8 cellular contexts compared by ENCODE assay signal in the genomic region with DNA sequence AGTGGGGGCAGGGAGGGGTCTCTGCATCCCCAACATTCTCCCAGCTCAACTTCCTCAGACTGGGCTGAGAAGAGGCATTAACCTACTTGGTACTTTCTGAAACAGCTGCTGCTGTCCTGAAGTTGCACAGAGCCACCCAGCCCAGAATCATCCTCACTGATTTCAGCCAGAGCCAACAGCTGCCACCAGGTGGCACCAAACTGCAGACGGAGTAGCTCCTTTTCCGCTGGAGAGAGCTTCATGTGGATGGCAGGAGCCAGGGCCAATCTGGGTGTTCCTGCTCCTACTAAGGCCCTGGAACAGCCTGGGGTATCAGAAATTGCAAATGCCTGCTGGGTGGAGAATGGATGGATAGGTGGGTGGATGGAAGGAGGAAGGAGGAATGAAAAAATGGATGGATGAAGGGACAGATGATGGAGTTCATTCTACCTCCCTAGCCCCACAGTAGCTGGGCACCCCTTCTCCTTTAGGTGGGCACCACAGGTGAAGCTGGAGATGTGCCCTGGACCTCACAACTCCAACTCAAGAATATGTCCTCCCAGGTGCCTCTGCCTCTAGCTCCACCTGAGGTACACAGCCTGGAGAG. TPM values are rescaled to one million over a fixed set of nuclear protein-coding genes. Genes with fewer than 3 reads are reported as not detected.
DNase-seq lines count a peak whose midpoint lies in the region; ATAC-seq and TF ChIP-seq lines count a peak whose summit lies in the region.

No MANE protein-coding gene starts in this region.

- H3K9me3 Mint-ChIP-seq in natural killer cell treated with Interleukin-12 subunit alpha and Interleukin-12 subunit beta and Interleukin-15 and Interleukin-18, amount 100 ng/mL, for 72 hours: no peaks in the 10 kb centered on the region
- H3K9me3 Mint-ChIP-seq in stimulated activated memory B cell treated with anti-CD40 and anti-IgM and Interleukin-4, amounts not matched to agents 10 μg/mL and 1 μg/mL and 100 μg/mL, for 72 hours: no peaks in the 10 kb centered on the region

- no peak overlapping the region for H3K9ac ChIP-seq in NT2/D1 (ENCODE audit: insufficient read length, low read depth)

- H3K36me3 ChIP-seq in NT2/D1 (ENCODE audit: insufficient read depth, insufficient read length, low read length): no peaks in the 10 kb centered on the region

- H3K4me3 ChIP-seq in NT2/D1 (ENCODE audit: insufficient read length, low read depth): no peak overlapping the region

- no peak for TF ChIP-seq POLR2A in erythroblast (IDR thresholded peaks at IDR 0.05; ENCODE audit: low read length)

- no peaks in the 10 kb centered on the region for H3K36me3 Mint-ChIP-seq in natural killer cell treated with Interleukin-12 subunit alpha and Interleukin-12 subunit beta and Interleukin-15 and Interleukin-18, amount 100 ng/mL, for 72 hours
- H3K36me3 Mint-ChIP-seq in stimulated activated memory B cell treated with anti-CD40 and anti-IgM and Interleukin-4, amounts not matched to agents 10 μg/mL and 1 μg/mL and 100 μg/mL, for 72 hours: no peaks in the 10 kb centered on the region

- no peak overlapping the region for H3K27ac Mint-ChIP-seq in natural killer cell treated with Interleukin-12 subunit alpha and Interleukin-12 subunit beta and Interleukin-15 and Interleukin-18, amount 100 ng/mL, for 72 hours
- H3K27ac Mint-ChIP-seq in stimulated activated memory B cell treated with anti-CD40 and anti-IgM and Interleukin-4, amounts not matched to agents 10 μg/mL and 1 μg/mL and 100 μg/mL, for 72 hours: no peak overlapping the region

- H3K4me1 ChIP-seq in NT2/D1 (ENCODE audit: insufficient read depth, insufficient read length): peaks cover 5% of the 10 kb centered on the region

- ATAC-seq in HG03039 (IDR thresholded peaks at IDR 0.05; ENCODE audit: unreplicated experiment) (peak; percentile 51), GM18511 (IDR thresholded peaks at IDR 0.05; ENCODE audit: unreplicated experiment) (no peak)
- peak; percentile 60 to 67 for ATAC-seq in natural killer cell treated with Interleukin-12 subunit alpha and Interleukin-12 subunit beta and Interleukin-15 and Interleukin-18, amount 100 ng/mL, for 72 hours
- ATAC-seq in stimulated activated memory B cell treated with anti-CD40 and anti-IgM and Interleukin-4, amounts not matched to agents 10 μg/mL and 1 μg/mL and 100 μg/mL, for 72 hours: peak; percentile 58

- no peaks in the 10 kb centered on the region for H3K9me3 ChIP-seq in NT2/D1 (ENCODE audit: insufficient read depth, low read length)

- H3K4me3 Mint-ChIP-seq in natural killer cell treated with Interleukin-12 subunit alpha and Interleukin-12 subunit beta and Interleukin-15 and Interleukin-18, amount 100 ng/mL, for 72 hours: no peak overlapping the region
- H3K4me3 Mint-ChIP-seq in stimulated activated memory B cell treated with anti-CD40 and anti-IgM and Interleukin-4, amounts not matched to agents 10 μg/mL and 1 μg/mL and 100 μg/mL, for 72 hours: no peak overlapping the region

- H3K27me3 ChIP-seq in NT2/D1 (ENCODE audit: insufficient read depth, insufficient read length): peaks cover 9% of the 10 kb centered on the region

- peaks cover 0 to 2% of the 10 kb centered on the region in 2 donors for H3K4me1 Mint-ChIP-seq in natural killer cell treated with Interleukin-12 subunit alpha and Interleukin-12 subunit beta and Interleukin-15 and Interleukin-18, amount 100 ng/mL, for 72 hours (ENCODE audit: low read depth in 2 of 2)
- H3K4me1 Mint-ChIP-seq in stimulated activated memory B cell treated with anti-CD40 and anti-IgM and Interleukin-4, amounts not matched to agents 10 μg/mL and 1 μg/mL and 100 μg/mL, for 72 hours: peaks cover 6% of the 10 kb centered on the region

- H3K27me3 Mint-ChIP-seq in natural killer cell treated with Interleukin-12 subunit alpha and Interleukin-12 subunit beta and Interleukin-15 and Interleukin-18, amount 100 ng/mL, for 72 hours: peaks cover 29 to 41% of the 10 kb centered on the region in 2 donors
- H3K27me3 Mint-ChIP-seq in stimulated activated memory B cell treated with anti-CD40 and anti-IgM and Interleukin-4, amounts not matched to agents 10 μg/mL and 1 μg/mL and 100 μg/mL, for 72 hours: peaks cover 66% of the 10 kb centered on the region

- peak; percentile 21 for DNase-seq in GM04503 (ENCODE audit: low read depth)
- peak; percentile 57 for DNase-seq in NT2/D1 (ENCODE audit: low read depth, low spot score)
- DNase-seq in activated CD8-positive, alpha-beta memory T cell treated with anti-CD3 and anti-CD28 coated beads, Interleukin-2, amount 50 U/mL, for 48 hours: peak; percentile 89
- DNase-seq in erythroblast (lab: John Stamatoyannopoulos, UW): peak; percentile 57 to 74
- DNase-seq in natural killer cell treated with Interleukin-12 subunit alpha and Interleukin-12 subunit beta and Interleukin-15 and Interleukin-18, amount 100 ng/mL, for 72 hours (ENCODE audit: low spot score): peak; percentile 78

RNA-seq across cellular contexts. Expression of gene DRGX, which starts 11.8 kb away (rescaled TPM):
- not detected for total RNA-seq in natural killer cell treated with Interleukin-12 subunit alpha and Interleukin-12 subunit beta and Interleukin-15 and Interleukin-18, amount 100 ng/mL, for 72 hours

Comparison
In these comparisons a context has a peak if more than half of its experiments do, and no peak if none do; other contexts are left out.
1. DNase-seq: peak in every context shown above with its lines; median percentile 89 in activated CD8-positive, alpha-beta memory T cell treated with anti-CD3 and anti-CD28 coated beads, Interleukin-2, amount 50 U/mL, for 48 hours; 78 in natural killer cell treated with Interleukin-12 subunit alpha and Interleukin-12 subunit beta and Interleukin-15 and Interleukin-18, amount 100 ng/mL, for 72 hours; 66 in erythroblast; 57 in NT2/D1; 21 in GM04503.